ENCODE assay signal across 11 cellular contexts in the genomic region with DNA sequence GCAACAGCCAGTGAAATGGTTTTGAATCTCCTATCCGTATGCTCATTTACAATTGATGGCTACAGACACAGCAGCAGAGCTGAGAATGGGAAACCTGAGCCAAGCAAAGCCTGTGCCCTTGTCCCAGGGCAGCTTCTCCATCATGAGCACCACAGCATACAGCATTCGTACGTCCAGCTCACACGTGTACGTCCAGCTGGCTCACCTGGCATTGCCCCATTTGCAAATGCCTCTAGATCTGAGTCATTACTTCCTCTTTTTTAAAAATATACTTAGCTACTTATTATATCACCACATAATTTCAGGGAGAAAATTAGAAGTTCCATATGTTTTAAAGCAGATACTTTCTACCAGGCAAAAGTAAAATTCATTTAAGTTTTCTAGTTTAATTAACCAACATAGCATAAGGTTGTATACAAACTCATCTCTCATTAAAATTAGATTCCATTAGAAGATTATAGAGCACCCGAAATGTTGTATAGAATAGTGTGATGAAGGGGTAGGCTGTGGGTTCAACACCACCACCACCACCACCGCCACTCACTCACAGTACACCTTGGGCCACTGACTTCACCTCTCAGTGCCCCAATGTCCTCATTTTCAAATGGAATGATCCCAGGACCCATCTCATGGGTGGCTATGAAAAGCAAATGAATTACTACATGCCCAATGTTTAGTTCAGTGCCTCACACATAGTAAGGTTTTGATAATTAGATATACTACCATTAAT. TPM values are rescaled to one million over a fixed set of nuclear protein-coding genes. Genes with fewer than 3 reads are reported as not detected.
A peak's percentile ranks its signal among the peaks of the same experiment; 100 is the strongest.
DNase-seq lines count a peak whose midpoint lies in the region; ATAC-seq and TF ChIP-seq lines count a peak whose summit lies in the region.
"Had no signal": no experiment of that assay in that cellular context is flagged by ENCODE, and none has a peak within 500 bp of the region (broad histone marks: within the 10 kb centered on the region; RNA-seq: fewer than 3 reads in every experiment).

No MANE protein-coding gene starts in this region.

- H3K27me3 ChIP-seq in right cardiac atrium (ENCODE audit: control insufficient read depth, insufficient read depth) (no peaks in the 10 kb centered on the region), stomach (no peaks in the 10 kb centered on the region)
- H3K27me3 ChIP-seq: adrenal gland, vagina had no signal

- CTCF ChIA-PET in activated B cell treated with CpG ODN at 0.5 μM for 24 hours (lab: Charles Lee) (interaction anchor here (0.8 to 2.2 kb wide), 2 partner anchors 10 to 13 kb away, joined by 3 to 8 read pairs; no protein-coding TSS in a partner anchor), WTC11 (lab: Charles Lee) (interaction anchor here (0.6 to 1.6 kb wide), 3 partner anchors 12 to 1097 kb away, joined by 3 to 6 read pairs (median 5); no protein-coding TSS in a partner anchor)

- H3K27ac ChIP-seq in right cardiac atrium (ENCODE audit: low read length): no peak overlapping the region
- H3K27ac ChIP-seq in stomach: no peak overlapping the region
- H3K27ac ChIP-seq: adrenal gland, HL-60, vagina had no signal

- peaks cover 0 to 10% (median 5%) of the 10 kb centered on the region in 7 donors for H3K9me3 Mint-ChIP-seq in CD14-positive monocyte
- peaks cover 5% of the 10 kb centered on the region for H3K9me3 Mint-ChIP-seq in activated B cell treated with CpG ODN at 0.5 μM for 24 hours
- peaks cover 4% of the 10 kb centered on the region; the same call in 1 of the 2 replicates for H3K9me3 Mint-ChIP-seq in WTC11

- intact Hi-C loops in CD14-positive monocyte (cut with micrococcal nuclease) (no loop called here), activated B cell treated with CpG ODN at 0.5 μM for 24 hours (cut with micrococcal nuclease) (loop anchor here (1.0 kb wide), 1 partner anchor 112 kb away; the partner anchor contains the start of gene PTPN4), right cardiac atrium (cut with DNase I) (loop anchor here in 1 of 4 donors (10.0 kb wide), 1 partner anchor 123 kb away; the partner anchor contains the start of gene SCTR), stomach (cut with DNase I; ENCODE audit: low total_unique reads) (no loop called here)

- no peak for TF ChIP-seq POLR2A in stomach (IDR thresholded peaks at IDR 0.05)

- POLR2A ChIA-PET in activated B cell treated with CpG ODN at 0.5 μM for 24 hours (lab: Charles Lee): interaction anchor here (0.9 to 1.5 kb wide), 3 partner anchors 27 to 281 kb away, joined by 3 to 6 read pairs (median 5); partner anchors contain the start of genes C2orf76, DBI and TMEM177
- POLR2A ChIA-PET in WTC11 (lab: Charles Lee): interaction anchor here (0.5 kb wide), 1 partner anchor 292 kb away, joined by 3 read pairs; no protein-coding TSS in a partner anchor

- H3K27ac Mint-ChIP-seq in CD14-positive monocyte (peak overlapping the region in 1 of 7 donors; percentile 44), activated B cell treated with CpG ODN at 0.5 μM for 24 hours (peak overlapping the region; percentile 19), WTC11 (no peak overlapping the region)

- no peak for TF ChIP-seq EP300 in stomach (IDR thresholded peaks at IDR 0.05)

- no peak overlapping the region for H3K4me3 ChIP-seq in right cardiac atrium (ENCODE audit: low read length)
- no peak overlapping the region for H3K4me3 ChIP-seq in stomach
- H3K4me3 ChIP-seq: adrenal gland, vagina had no signal

- H3K4me1 ChIP-seq in right cardiac atrium (ENCODE audit: control insufficient read depth, insufficient read depth, low read length): no peaks in the 10 kb centered on the region
- H3K4me1 ChIP-seq in stomach: no peaks in the 10 kb centered on the region
- H3K4me1 ChIP-seq: vagina had no signal

- no peak for TF ChIP-seq CTCF in CD14-positive monocyte (IDR thresholded peaks at IDR 0.05)
- no peak for TF ChIP-seq CTCF in activated B cell treated with CpG ODN at 0.5 μM for 24 hours (IDR thresholded peaks at IDR 0.05)
- no peak for TF ChIP-seq CTCF in WTC11 (IDR thresholded peaks at IDR 0.05)
- no peak for TF ChIP-seq CTCF in stomach (IDR thresholded peaks at IDR 0.05)
- TF ChIP-seq CTCF in omental fat pad (IDR thresholded peaks at IDR 0.05): no peak

- ATAC-seq in GM21360 (IDR thresholded peaks at IDR 0.05; ENCODE audit: unreplicated experiment): peak; percentile 88
- peak; percentile 96 for ATAC-seq in HG03378 (IDR thresholded peaks at IDR 0.05; ENCODE audit: unreplicated experiment)
- peak; percentile 96 for ATAC-seq in activated B cell treated with CpG ODN at 0.5 μM for 24 hours (ENCODE audit: low read depth)
- ATAC-seq in right cardiac atrium: no peak
- ATAC-seq in WTC11: no peak
- ATAC-seq in omental fat pad (ENCODE audit: low FRiP score): no peak

- H3K36me3 ChIP-seq in stomach: no peaks in the 10 kb centered on the region
- H3K36me3 ChIP-seq: adrenal gland, vagina had no signal

- DNase-seq in CD14-positive monocyte (ENCODE audit: low spot score) (peak; percentile 59), activated B cell treated with CpG ODN at 0.5 μM for 24 hours (no peak), right cardiac atrium (no peak), WTC11 (ENCODE audit: low spot score) (no peak), stomach (no peak), omental fat pad (ENCODE audit: low spot score) (no peak)

- H3K4me3 Mint-ChIP-seq in CD14-positive monocyte: no peak overlapping the region
- peak overlapping the region; percentile 33 for H3K4me3 Mint-ChIP-seq in activated B cell treated with CpG ODN at 0.5 μM for 24 hours
- no peak overlapping the region for H3K4me3 Mint-ChIP-seq in WTC11

- H3K4me1 Mint-ChIP-seq in CD14-positive monocyte: peaks cover 25% of the 10 kb centered on the region
- H3K4me1 Mint-ChIP-seq in activated B cell treated with CpG ODN at 0.5 μM for 24 hours: peaks cover 22% of the 10 kb centered on the region
- H3K4me1 Mint-ChIP-seq in WTC11: peaks cover 13% of the 10 kb centered on the region; the same call in 1 of the 2 replicates

- H3K27me3 Mint-ChIP-seq in CD14-positive monocyte (ENCODE audit: low read depth in 3 of 3) (no peaks in the 10 kb centered on the region), activated B cell treated with CpG ODN at 0.5 μM for 24 hours (peaks cover 1% of the 10 kb centered on the region), WTC11 (ENCODE audit: low read depth) (no peaks in the 10 kb centered on the region; the same call in 1 of the 2 replicates)

- H3K9me3 ChIP-seq in right cardiac atrium (ENCODE audit: control insufficient read depth, low read length) (peaks cover 2% of the 10 kb centered on the region), stomach (peaks cover 0 to 10% (median 5%) of the 10 kb centered on the region in 4 donors)
- H3K9me3 ChIP-seq: adrenal gland had no signal

- 62% methylated on average over 7 of the region's 7 CpGs for WGBS in right cardiac atrium
- 47 to 84% (median 81%) methylated on average over 7 of the region's 7 CpGs for WGBS in stomach, 5 donors

- H3K36me3 Mint-ChIP-seq in CD14-positive monocyte: no peaks in the 10 kb centered on the region
- no peaks in the 10 kb centered on the region for H3K36me3 Mint-ChIP-seq in activated B cell treated with CpG ODN at 0.5 μM for 24 hours (ENCODE audit: low read depth)
- no peaks in the 10 kb centered on the region for H3K36me3 Mint-ChIP-seq in WTC11

TF ChIP-seq in WTC11, 78 proteins besides CTCF, POLR2A, EP300 and RAD21 (continues in another document):
- TF ChIP-seq GTF2I (CRISPR knock-in tag; conservative IDR thresholded peaks at IDR 0.05): no peak
- TF ChIP-seq ETV6 (CRISPR knock-in tag; IDR thresholded peaks at IDR 0.05): no peak
- no peak for TF ChIP-seq ZNF232 (CRISPR knock-in tag; IDR thresholded peaks at IDR 0.05)
- no peak for TF ChIP-seq NFE2L1 (CRISPR knock-in tag; IDR thresholded peaks at IDR 0.05)
- no peak for TF ChIP-seq TCF7 (CRISPR knock-in tag; IDR thresholded peaks at IDR 0.05; ENCODE audit: low read depth)
- no peak for TF ChIP-seq NFYB (CRISPR knock-in tag; conservative IDR thresholded peaks at IDR 0.05; ENCODE audit: low read depth)
- no peak for TF ChIP-seq ZBTB43 (CRISPR knock-in tag; IDR thresholded peaks at IDR 0.05)
- no peak for TF ChIP-seq E2F5 (CRISPR knock-in tag; IDR thresholded peaks at IDR 0.05)
- no peak for TF ChIP-seq GABPB1 (CRISPR knock-in tag; IDR thresholded peaks at IDR 0.05)
- no peak for TF ChIP-seq GRHL2 (CRISPR knock-in tag; IDR thresholded peaks at IDR 0.05; ENCODE audit: insufficient replicate concordance, severe bottlenecking)
- TF ChIP-seq, protein P1, sequence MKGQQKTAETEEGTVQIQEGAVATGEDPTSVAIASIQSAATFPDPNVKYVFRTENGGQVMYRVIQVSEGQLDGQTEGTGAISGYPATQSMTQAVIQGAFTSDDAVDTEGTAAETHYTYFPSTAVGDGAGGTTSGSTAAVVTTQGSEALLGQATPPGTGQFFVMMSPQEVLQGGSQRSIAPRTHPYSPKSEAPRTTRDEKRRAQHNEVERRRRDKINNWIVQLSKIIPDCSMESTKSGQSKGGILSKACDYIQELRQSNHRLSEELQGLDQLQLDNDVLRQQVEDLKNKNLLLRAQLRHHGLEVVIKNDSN (CRISPR knock-in tag; IDR thresholded peaks at IDR 0.05): no peak
- TF ChIP-seq SOX15 (CRISPR knock-in tag; IDR thresholded peaks at IDR 0.05): no peak
- no peak for TF ChIP-seq JUN (CRISPR knock-in tag; IDR thresholded peaks at IDR 0.05)

RNA-seq across cellular contexts. Expression of gene TMEM177, which starts 31.4 kb away (rescaled TPM):
- polyA plus RNA-seq in CD14-positive monocyte (1 to 10 TPM in 1 of 2 donors, under 1 TPM in 1; 0.73 to 1.2 TPM), right cardiac atrium (10.7 TPM), stomach (1 to 10 TPM; 4.4 to 8.1 (median 7.1) TPM)
- total RNA-seq in activated B cell treated with CpG ODN at 0.5 μM for 24 hours (9.0 and 10.3 TPM in 2 replicates), right cardiac atrium (10 to 100 TPM in 2 of 4 donors, 1 to 10 TPM in 2; 6.6 to 10.9 (median 9.9) TPM), WTC11 (2021) (33.5 to 41.1 TPM (median 34.1 TPM) in 3 replicates), stomach (10 to 100 TPM in 1 of 5 donors, 1 to 10 TPM in 3, not detected in 1; 3.9 to 15.2 (median 6.4) TPM), omental fat pad (1 to 10 TPM; 3.8 to 6.5 (median 4.1) TPM)

Comparison
In these comparisons a context has a peak if more than half of its experiments do, and no peak if none do; other contexts are left out.
1. ATAC-seq: peak in GM21360 (single experiment), HG03378 (single experiment) and activated B cell treated with CpG ODN at 0.5 μM for 24 hours (single experiment); none in right cardiac atrium (0 of 2), WTC11 (single experiment) and omental fat pad (single experiment).